ENCODE assay signal across 1 cellular context in genomic region chr18:2588666-2589344, GRCh38.
TF ChIP-seq lines count a peak whose summit lies in the region.

No MANE protein-coding gene starts in this region.

TF ChIP-seq in GM23338, 12 proteins besides CTCF, POLR2A, EP300 and RAD21 (continued from another document):
- TF ChIP-seq ZNF462 (CRISPR knock-in tag; IDR thresholded peaks at IDR 0.05) (no peak), REST (IDR thresholded peaks at IDR 0.05; ENCODE audit: unreplicated experiment) (no peak), STAT1 (IDR thresholded peaks at IDR 0.05; ENCODE audit: unreplicated experiment) (no peak), ZNF331 (CRISPR knock-in tag; IDR thresholded peaks at IDR 0.05; ENCODE audit: low read depth) (no peak)
